In the genomic region with DNA sequence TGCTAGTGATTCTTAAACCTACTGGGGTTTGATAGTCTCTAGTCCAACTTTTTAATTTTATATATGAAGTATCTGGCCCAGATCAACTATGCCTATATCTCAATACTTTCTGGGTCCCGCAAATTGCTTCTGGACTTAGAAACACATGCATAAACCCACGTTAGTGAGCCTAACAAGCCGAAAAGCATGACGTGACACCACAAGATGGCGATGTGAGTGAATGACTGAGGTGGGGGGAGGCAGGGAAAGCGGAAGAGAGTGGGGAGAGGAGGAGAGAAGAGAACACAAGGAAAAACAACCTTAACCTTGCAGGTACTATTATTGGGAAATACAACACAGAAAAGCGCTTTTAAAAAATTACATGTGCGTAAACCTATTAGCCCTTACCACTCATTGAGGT, we compare ENCODE assay signal across 21 cellular contexts. TPM values are rescaled to one million over a fixed set of nuclear protein-coding genes. Genes with fewer than 3 reads are reported as not detected.
DNase-seq lines count a peak whose midpoint lies in the region; ATAC-seq, FAIRE-seq and TF ChIP-seq lines count a peak whose summit lies in the region.
"Had no signal": no experiment of that assay in that cellular context is flagged by ENCODE, and none has a peak within 500 bp of the region (broad histone marks: within the 10 kb centered on the region; RNA-seq: fewer than 3 reads in every experiment).

No MANE protein-coding gene starts in this region.

- ATAC-seq in A549 (peak in 1 of 2 experiments; percentile 69; a peak in 3 of 6 replicates), HG03442 (IDR thresholded peaks at IDR 0.05; ENCODE audit: unreplicated experiment) (no peak), GM18502 (IDR thresholded peaks at IDR 0.05; ENCODE audit: poor library complexity, unreplicated experiment) (no peak)
- ATAC-seq: left colon, psoas muscle had no signal

- no peak overlapping the region for H3K4me3 ChIP-seq in A549
- no peak overlapping the region for H3K4me3 ChIP-seq in OCI-LY3 (ENCODE audit: low read length)
- H3K4me3 ChIP-seq: psoas muscle, smooth muscle cell, vagina had no signal

- H3K4me1 ChIP-seq in A549 (no peaks in the 10 kb centered on the region), OCI-LY3 (ENCODE audit: low read length) (peaks cover 17% of the 10 kb centered on the region)
- H3K4me1 ChIP-seq: psoas muscle, vagina had no signal

- no peaks in the 10 kb centered on the region for H3K27me3 ChIP-seq in OCI-LY3 (ENCODE audit: low read depth, low read length)
- H3K27me3 ChIP-seq: vagina had no signal

- H3K27ac ChIP-seq in A549 (no peak overlapping the region), OCI-LY3 (ENCODE audit: low read length) (no peak overlapping the region)
- H3K27ac ChIP-seq: psoas muscle, vagina had no signal

- H3K36me3 ChIP-seq in OCI-LY3 (replicated peaks; ENCODE audit: low read depth, low read length), result peaks cover 71% of the 10 kb centered on the region

- CTCF ChIA-PET in A549 (lab: Yijun Ruan, JAX), result interaction anchor here (0.6 to 1.7 kb wide), 7 partner anchors 13 to 344 kb away, joined by 3 to 6 read pairs (median 4); a partner anchor contains a TSS

- H3K4me2 ChIP-seq in A549 (no peak overlapping the region), OCI-LY3 (ENCODE audit: low read length) (no peak overlapping the region)
- H3K4me2 ChIP-seq: smooth muscle cell had no signal

- H3K79me2 ChIP-seq in OCI-LY3 (ENCODE audit: low read length), result peaks cover 98% of the 10 kb centered on the region

- 86% methylated on average over 8 of the region's 8 CpGs for WGBS in A549 (ENCODE audit: missing lambda C conversion rate)

- POLR2A ChIA-PET in A549 (lab: Yijun Ruan, JAX), result no interaction called here

- TF ChIP-seq RAD21 in A549 (conservative IDR thresholded peaks at IDR 0.05 in 1 of 2, IDR thresholded peaks at IDR 0.05 in 1 of 2), result 0 out of 5 replicates have a peak, but pooled peaks of 1 of the 2 experiments have one; percentile 3

- FAIRE-seq in A549 (lab: Jason Lieb, UNC) (no peak), D721Med (lab: Jason Lieb, UNC) (no peak)
- FAIRE-seq: GM12892 had no signal

- peak; percentile 32; the same call in 2 of the 3 replicates for TF ChIP-seq CTCF in A549 (IDR thresholded peaks at IDR 0.05)
- peak; percentile 14 for TF ChIP-seq CTCF in D721Med (IDR thresholded peaks at IDR 0.05; ENCODE audit: insufficient read depth, missing control alignments)
- peak; percentile 18 for TF ChIP-seq CTCF in OCI-LY3 (IDR thresholded peaks at IDR 0.05; ENCODE audit: low read depth, low read length)

- DNase-seq in A549 (ENCODE audit: low read depth in 1 of 2, low spot score in 1 of 2), result peak in 1 of 2 experiments; percentile 40
- no peak for DNase-seq in D721Med (ENCODE audit: insufficient read length, low spot score)
- peak; percentile 26 for DNase-seq in dermis blood vessel endothelial cell
- no peak for DNase-seq in activated CD4-positive, alpha-beta T cell treated with anti-CD3 and anti-CD28 coated beads for 48 hours
- no peak for DNase-seq in EL
- DNase-seq: activated CD4-positive, alpha-beta memory T cell treated with anti-CD3 and anti-CD28 coated beads for 36 hours; activated T-cell treated with anti-CD3 and anti-CD28 coated beads, Interleukin-2, amount 50 U/mL, for 1 hour; Calu3; erythroblast; GDM1; left colon; NCI-H2171; nephron progenitor cell; psoas muscle; substantia nigra had no signal

- H3K9ac ChIP-seq in OCI-LY3 (ENCODE audit: low read length), result no peak overlapping the region

- peaks cover 88% of the 10 kb centered on the region for H4K20me1 ChIP-seq in OCI-LY3 (ENCODE audit: insufficient read depth, low read length)

- no peak for TF ChIP-seq POLR2A in A549 (IDR thresholded peaks at IDR 0.05; ENCODE audit: low read length)

- no peak for TF ChIP-seq EP300 in A549 (IDR thresholded peaks at IDR 0.05)

- no peaks in the 10 kb centered on the region for H3K9me3 ChIP-seq in A549
- H3K9me3 ChIP-seq in OCI-LY3 (ENCODE audit: insufficient read depth, low read length), result no peaks in the 10 kb centered on the region
- H3K9me3 ChIP-seq: psoas muscle, vagina had no signal

- no peak overlapping the region for H2AFZ ChIP-seq in OCI-LY3 (ENCODE audit: low read depth, low read length)

TF ChIP-seq in A549, 52 proteins besides CTCF, POLR2A, EP300 and RAD21:
- no peak for TF ChIP-seq HOXB13 (CRISPR knock-in tag; IDR thresholded peaks at IDR 0.05; ENCODE audit: low read depth)
- TF ChIP-seq, protein P1, sequence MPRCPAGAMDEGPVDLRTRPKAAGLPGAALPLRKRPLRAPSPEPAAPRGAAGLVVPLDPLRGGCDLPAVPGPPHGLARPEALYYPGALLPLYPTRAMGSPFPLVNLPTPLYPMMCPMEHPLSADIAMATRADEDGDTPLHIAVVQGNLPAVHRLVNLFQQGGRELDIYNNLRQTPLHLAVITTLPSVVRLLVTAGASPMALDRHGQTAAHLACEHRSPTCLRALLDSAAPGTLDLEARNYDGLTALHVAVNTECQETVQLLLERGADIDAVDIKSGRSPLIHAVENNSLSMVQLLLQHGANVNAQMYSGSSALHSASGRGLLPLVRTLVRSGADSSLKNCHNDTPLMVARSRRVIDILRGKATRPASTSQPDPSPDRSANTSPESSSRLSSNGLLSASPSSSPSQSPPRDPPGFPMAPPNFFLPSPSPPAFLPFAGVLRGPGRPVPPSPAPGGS (IDR thresholded peaks at IDR 0.05), result no peak
- TF ChIP-seq FOXS1 (CRISPR knock-in tag; IDR thresholded peaks at IDR 0.05), result no peak
- no peak for TF ChIP-seq CBX8 (IDR thresholded peaks at IDR 0.05)
- TF ChIP-seq TFCP2L1 (CRISPR knock-in tag; IDR thresholded peaks at IDR 0.05), result no peak

RNA-seq across cellular contexts. Expression of a gene that starts 13.8 kb away (rescaled TPM):
- polyA plus RNA-seq in A549 (2011; rRNA removed) (292 and 442 TPM in 2 replicates), A549 (2017; fragmentation: RNase III; extraction: RNeasy Plus Mini Kit Qiagen cat#74134 plus additional on column Dnase treatment) (309 to 325 TPM (median 322 TPM) in 3 replicates)
- 170 and 188 TPM in 2 replicates for polyA plus RNA-seq in A549 (2012; cell fraction: cytosol; rRNA removed)
- polyA plus RNA-seq in A549 (2012; cell fraction: nucleus; rRNA removed), result 107 and 173 TPM in 2 replicates
- 98.3 and 120 TPM in 2 replicates for polyA minus RNA-seq in A549 (2011; rRNA and poly(A)+ RNA removed)
- 472 and 738 TPM in 2 replicates for total RNA-seq in dermis blood vessel endothelial cell
